Comparison of ENCODE assay signal across 28 cellular contexts in genomic region chr7:95397381-95397780, GRCh38. TPM values are rescaled to one million over a fixed set of nuclear protein-coding genes. Genes with fewer than 3 reads are reported as not detected.
DNase-seq lines count a peak whose midpoint lies in the region; ATAC-seq, FAIRE-seq and TF ChIP-seq lines count a peak whose summit lies in the region.
"Had no signal": no experiment of that assay in that cellular context is flagged by ENCODE, and none has a peak within 500 bp of the region (broad histone marks: within the 10 kb centered on the region; RNA-seq: fewer than 3 reads in every experiment).

No MANE protein-coding gene starts in this region.

- no peaks in the 10 kb centered on the region for H3K27me3 ChIP-seq in HCT116 (ENCODE audit: insufficient read depth, low read length)
- no peaks in the 10 kb centered on the region; a peak in 1 of 5 replicates for H3K27me3 ChIP-seq in HepG2 (ENCODE audit: control insufficient read depth in 1 of 2, insufficient read depth in 2 of 2, low read length in 2 of 2)
- H3K27me3 ChIP-seq in MM.1S (replicated peaks; ENCODE audit: insufficient read depth, low read length): no peaks in the 10 kb centered on the region
- H3K27me3 ChIP-seq: adrenal gland had no signal

- H3K9me2 ChIP-seq in HCT116 (ENCODE audit: insufficient read depth): no peaks in the 10 kb centered on the region
- H3K9me2 ChIP-seq in MM.1S (replicated peaks; ENCODE audit: insufficient read depth, low read length): no peaks in the 10 kb centered on the region

- H4K20me1 ChIP-seq in HCT116 (ENCODE audit: insufficient read depth) (no peaks in the 10 kb centered on the region), HepG2 (ENCODE audit: insufficient read depth, low read length) (no peaks in the 10 kb centered on the region), MM.1S (ENCODE audit: insufficient read depth, low read length) (no peaks in the 10 kb centered on the region)

- H3K4me3 ChIP-seq in HCT116 (replicated peaks in 1 of 2; ENCODE audit: low read depth in 1 of 2, low read length in 2 of 2) (no peak overlapping the region), HepG2 (replicated peaks in 1 of 3; ENCODE audit: insufficient read depth in 1 of 3, low read depth in 2 of 3, low read length in 3 of 3) (peak overlapping the region; percentile 76 to 92 (median 91)), skin epidermis (peak overlapping the region in 4 of 7 experiments; percentile 36 to 70 (median 46)), MM.1S (ENCODE audit: low read length) (no peak overlapping the region)
- H3K4me3 ChIP-seq: smooth muscle cell had no signal

- peaks cover 22% of the 10 kb centered on the region for H3K4me1 Mint-ChIP-seq in nephron progenitor cell

- no peak overlapping the region for H3K9ac ChIP-seq in HCT116 (ENCODE audit: low read length)
- peak overlapping the region; percentile 85 for H3K9ac ChIP-seq in HepG2 (ENCODE audit: insufficient read depth, low read depth, low read length)
- H3K9ac ChIP-seq in MM.1S (ENCODE audit: low read length): no peak overlapping the region

- FAIRE-seq in HepG2 (lab: Jason Lieb, UNC): no peak
- FAIRE-seq: bronchial epithelial cell, islet of Langerhans, TTC549 had no signal

- RAD21 ChIA-PET in HCT116 (lab: Charles Lee; ENCODE audit: low non-redundant PET in 1 of 2, low total read pairs in 2 of 2, uncharacterized antibody in 2 of 2, unreplicated experiment in 2 of 2): no interaction called here

- in situ Hi-C loops in HepG2 (cut with HindIII; ENCODE audit: extremely low pct_ligation_motif_present, low pct_unique_long_range_greater_than_20kb): loop anchor here (5.0 kb wide), 1 partner anchor 80 kb away; no protein-coding TSS in a partner anchor

- no peaks in the 10 kb centered on the region for H3F3A ChIP-seq in MM.1S (ENCODE audit: insufficient read depth, low read length)

- H3K27ac ChIP-seq in HCT116 (ENCODE audit: low read depth, low read length): no peak overlapping the region
- peak overlapping the region; percentile 76 for H3K27ac ChIP-seq in HepG2 (ENCODE audit: extremely low read length, insufficient read depth, low read length)
- H3K27ac ChIP-seq in skin epidermis: peak overlapping the region in 1 of 21 experiments; percentile 87
- no peak overlapping the region for H3K27ac ChIP-seq in MM.1S (ENCODE audit: low read length)
- H3K27ac ChIP-seq: adrenal gland, epithelial cell of prostate had no signal

- BruUV-seq in HCT116 (replicated peaks; lab: Mats Ljungman, UMichigan) (no TSS peak), HepG2 (replicated peaks; lab: Mats Ljungman, UMichigan) (no TSS peak)

- TF ChIP-seq RAD21 in HCT116 (IDR thresholded peaks at IDR 0.05; ENCODE audit: low read depth) (no peak), HepG2 (CRISPR knock-in tag; IDR thresholded peaks at IDR 0.05) (no peak)

- TF ChIP-seq CTCF in HCT116 (IDR thresholded peaks at IDR 0.05 in 2 of 3, conservative IDR thresholded peaks at IDR 0.05 in 1 of 3; ENCODE audit: borderline replicate concordance in 1 of 3, insufficient read depth in 1 of 3, low read depth in 2 of 3, low read length in 2 of 3) (no peak), HepG2 (CRISPR knock-in tag; IDR thresholded peaks at IDR 0.05) (no peak), nephron progenitor cell (IDR thresholded peaks at IDR 0.05) (no peak), MM.1S (IDR thresholded peaks at IDR 0.05; ENCODE audit: low read length) (no peak)

- no peaks in the 10 kb centered on the region for H3K79me2 ChIP-seq in HCT116 (ENCODE audit: insufficient read depth, low read length)
- H3K79me2 ChIP-seq in HepG2 (ENCODE audit: insufficient read depth, low read length): peaks cover 23% of the 10 kb centered on the region
- no peaks in the 10 kb centered on the region for H3K79me2 ChIP-seq in MM.1S (ENCODE audit: low read length)

- 7% methylated on average over 3 of the region's 3 CpGs for WGBS in HepG2 (ENCODE audit: low lambda C conversion rate)

- H3K27me3 Mint-ChIP-seq in nephron progenitor cell (ENCODE audit: low read depth, poor library complexity): peaks cover 15% of the 10 kb centered on the region

- ATAC-seq in HCT116: no peak
- ATAC-seq in HepG2: peak; percentile 23
- ATAC-seq in HG02588 (IDR thresholded peaks at IDR 0.05; ENCODE audit: unreplicated experiment): no peak
- ATAC-seq: T-cell had no signal

- H3K36me3 Mint-ChIP-seq in nephron progenitor cell (ENCODE audit: low read depth): peaks cover 4% of the 10 kb centered on the region
- H3K36me3 Mint-ChIP-seq: T-cell had no signal

- H2AFZ ChIP-seq in HCT116 (ENCODE audit: low read depth, low read length, poor library complexity, severe bottlenecking) (no peak overlapping the region), HepG2 (ENCODE audit: low read length) (no peak overlapping the region), MM.1S (ENCODE audit: low read length) (no peak overlapping the region)

- intact Hi-C loops in HCT116 (cut with micrococcal nuclease): no loop called here
- intact Hi-C loops in HepG2 (cut with micrococcal nuclease; ENCODE audit: unreplicated experiment): loop anchor here (2.0 kb wide), 1 partner anchor 43 kb away; no protein-coding TSS in a partner anchor

- TF ChIP-seq POLR2A in HCT116 (IDR thresholded peaks at IDR 0.05; ENCODE audit: borderline replicate concordance, extremely low read depth, insufficient read depth, insufficient read length) (no peak), HepG2 (IDR thresholded peaks at IDR 0.05; ENCODE audit: insufficient read depth in 1 of 2, low read depth in 2 of 2, low read length in 2 of 2) (no peak)

- H3K4me1 ChIP-seq in HCT116 (ENCODE audit: control insufficient read depth in 1 of 2, insufficient read depth in 2 of 2, low read length in 2 of 2) (peaks cover 0 to 13% of the 10 kb centered on the region in 2 experiments; a peak in 1 of 4 replicates), HepG2 (ENCODE audit: insufficient read depth, low read length) (peaks cover 32% of the 10 kb centered on the region), MM.1S (ENCODE audit: low read length) (no peaks in the 10 kb centered on the region)
- H3K4me1 ChIP-seq: BE2C had no signal

- no peaks in the 10 kb centered on the region for H3K9me3 ChIP-seq in HCT116 (ENCODE audit: control insufficient read depth in 1 of 2, insufficient read depth in 1 of 2, low read depth in 1 of 2, low read length in 2 of 2)
- no peaks in the 10 kb centered on the region for H3K9me3 ChIP-seq in HepG2 (ENCODE audit: low read length)
- H3K9me3 ChIP-seq in MM.1S (replicated peaks; ENCODE audit: insufficient read depth, low read length): no peaks in the 10 kb centered on the region
- H3K9me3 ChIP-seq: adrenal gland, BE2C had no signal

- CTCF ChIA-PET in HCT116 (lab: Charles Lee): no interaction called here
- CTCF ChIA-PET in HepG2 (lab: Yijun Ruan, JAX; ENCODE audit: low intra/inter-chr PET ratio, low total read pairs): no interaction called here

- H3K4me3 Mint-ChIP-seq in nephron progenitor cell: no peak overlapping the region
- H3K4me3 Mint-ChIP-seq: type B pancreatic cell had no signal

- peak overlapping the region; percentile 73 for H3K4me2 ChIP-seq in HCT116 (ENCODE audit: low read length)
- H3K4me2 ChIP-seq in HepG2 (ENCODE audit: low read depth, low read length): peak overlapping the region; percentile 91
- H3K4me2 ChIP-seq in MM.1S (ENCODE audit: low read depth, low read length): no peak overlapping the region
- H3K4me2 ChIP-seq: smooth muscle cell had no signal

- peak in 2 of 3 experiments; percentile 22 to 57 for DNase-seq in NCI-H1417 (lab: John Stamatoyannopoulos, UW)
- DNase-seq in NCI-H1417 treated with DMSO at 0.1 percent for 48 hours (lab: John Stamatoyannopoulos, UW): no peak
- DNase-seq in HCT116 (ENCODE audit: low read depth, low spot score): no peak
- DNase-seq in HepG2 (ENCODE audit: low spot score): no peak
- DNase-seq in nephron progenitor cell: no peak
- no peak for DNase-seq in MM.1S
- DNase-seq: activated CD4-positive, alpha-beta T cell treated with anti-CD3 and anti-CD28 coated beads, Interleukin-2, amount 50 U/mL, for 1 hour; activated effector memory CD4-positive, alpha-beta T cell treated with anti-CD3 and anti-CD28 coated beads, Interleukin-2, amount 50 U/mL, for 16 hours; adrenal gland; BE2C; KBM-7; NCI-H187; NCI-H2227 treated with DMSO at 0.1 percent for 48 hours; stimulated activated CD4-positive, alpha-beta T cell treated with anti-CD3 and anti-CD28 coated beads, Interleukin-2, amount 100 ng/mL, for 48 hours; stimulated activated naive CD4-positive, alpha-beta T cell treated with Interleukin-2 at 50 U/mL for 16 hours; T-cell had no signal

- H3K36me3 ChIP-seq in HCT116 (ENCODE audit: control insufficient read depth in 1 of 2, insufficient read depth in 2 of 2, low read length in 2 of 2) (no peaks in the 10 kb centered on the region), HepG2 (replicated peaks in 1 of 2; ENCODE audit: control insufficient read depth in 1 of 2, insufficient read depth in 2 of 2, low read length in 2 of 2) (no peaks in the 10 kb centered on the region; a peak in 1 of 5 replicates), MM.1S (replicated peaks; ENCODE audit: insufficient read depth, low read length) (no peaks in the 10 kb centered on the region)
- H3K36me3 ChIP-seq: adrenal gland, BE2C had no signal

- POLR2A ChIA-PET in HCT116 (lab: Charles Lee) (no interaction called here), HepG2 (lab: Yijun Ruan, JAX) (interaction anchor here (0.9 to 3.6 kb wide), 5 partner anchors 25 to 80 kb away, joined by 3 to 39 read pairs (median 4); partner anchors contain the start of gene PON2)

- TF ChIP-seq EP300 in HepG2 (IDR thresholded peaks at IDR 0.05; ENCODE audit: low read depth in 2 of 2, low read length in 2 of 2) (no peak), HepG2 (CRISPR knock-in tag; IDR thresholded peaks at IDR 0.05; ENCODE audit: borderline replicate concordance) (no peak)

- H3K27ac Mint-ChIP-seq in nephron progenitor cell: no peak overlapping the region
- H3K27ac Mint-ChIP-seq: dendritic cell treated with granulocyte-macrophage colony-stimulating factor and Interleukin-4, amounts not matched to agents 40 ng/mL and 50 ng/mL, for 4 days; T-cell; type B pancreatic cell had no signal

- H3K9me3 Mint-ChIP-seq in nephron progenitor cell: peaks cover 9% of the 10 kb centered on the region
- H3K9me3 Mint-ChIP-seq: dendritic cell treated with granulocyte-macrophage colony-stimulating factor and Interleukin-4, amounts not matched to agents 40 ng/mL and 50 ng/mL, for 4 days; T-cell; type B pancreatic cell had no signal

RNA-seq across cellular contexts. Expression of gene PON3, which starts 1.2 kb away (rescaled TPM):
- total RNA-seq in HCT116 (2021; ENCODE audit: unreplicated experiment) (2.6 TPM), HepG2 (2016; rRNA removed; fragmentation: Illumina TruSeq; extraction: Trizol) (14.1 and 23.6 TPM in 2 replicates)
- polyA plus RNA-seq in HCT116 (2012): 1.0 and 1.6 TPM in 2 replicates
- 4.1 and 7.1 TPM in 2 replicates for total RNA-seq in HepG2 (2016; cell fraction: cytosol; rRNA removed; fragmentation: Illumina TruSeq; extraction: Trizol; ENCODE audit: low read depth)
- total RNA-seq in HepG2 (2016; cell fraction: insoluble cytoplasmic fraction; rRNA removed; fragmentation: Illumina TruSeq; extraction: Trizol): 14.7 and 22.2 TPM in 2 replicates
- 7.8 and 8.2 TPM in 2 replicates for total RNA-seq in HepG2 (2016; cell fraction: membrane; rRNA removed; fragmentation: Illumina TruSeq; extraction: Trizol)
- total RNA-seq in HepG2 (2016; cell fraction: nucleus; rRNA removed; fragmentation: Illumina TruSeq; extraction: Trizol): 25.7 and 30.5 TPM in 2 replicates
- polyA plus RNA-seq in HepG2 (2011; rRNA removed): 26.6 and 37.8 TPM in 2 replicates
- polyA plus RNA-seq in HepG2 (2011; cell fraction: cytosol; rRNA removed): 21.3 and 25.9 TPM in 2 replicates
- polyA plus RNA-seq in HepG2 (2011; cell fraction: nucleus; rRNA removed): 11.6 and 12.4 TPM in 2 replicates
- 11.8 and 15.7 TPM in 2 replicates for polyA plus RNA-seq in HepG2 (2012)
- polyA plus RNA-seq in HepG2 (2016; cell fraction: cytosol; fragmentation: Illumina TruSeq; extraction: Trizol; ENCODE audit: low read depth): 4.5 and 6.8 TPM in 2 replicates
- 12.0 and 12.8 TPM in 2 replicates for polyA plus RNA-seq in HepG2 (2016; cell fraction: insoluble cytoplasmic fraction; fragmentation: Illumina TruSeq; extraction: Trizol; ENCODE audit: low read depth)
- 6.8 and 8.2 TPM in 2 replicates for polyA plus RNA-seq in HepG2 (2016; cell fraction: membrane; fragmentation: Illumina TruSeq; extraction: Trizol; ENCODE audit: low read depth)
- polyA plus RNA-seq in HepG2 (2016; cell fraction: nucleus; fragmentation: Illumina TruSeq; extraction: Trizol; ENCODE audit: insufficient read depth, low read depth): 30.2 and 30.3 TPM in 2 replicates
- 5.1 TPM in 1 of 2 replicates, not detected in the other for polyA minus RNA-seq in HepG2 (2011; rRNA and poly(A)+ RNA removed; ENCODE audit: low replicate concordance)
- polyA minus RNA-seq in HepG2 (2011; cell fraction: cytosol; rRNA and poly(A)+ RNA removed): 6.0 and 6.8 TPM in 2 replicates
- 32.6 and 37.8 TPM in 2 replicates for polyA minus RNA-seq in HepG2 (2011; cell fraction: nucleus; rRNA and poly(A)+ RNA removed)
- total RNA-seq: A172, fibroblast of villous mesenchyme, smooth muscle cell had no signal
- polyA plus RNA-seq: neural cell, smooth muscle cell had no signal

RNA-seq across cellular contexts. Expression of gene PON2, which starts 37.4 kb away (rescaled TPM):
- total RNA-seq in HCT116 (2021; ENCODE audit: unreplicated experiment) (44.0 TPM), HepG2 (2016; rRNA removed; fragmentation: Illumina TruSeq; extraction: Trizol) (110 and 202 TPM in 2 replicates)
- 16.6 and 27.7 TPM in 2 replicates for polyA plus RNA-seq in HCT116 (2012)
- total RNA-seq in HepG2 (2016; cell fraction: cytosol; rRNA removed; fragmentation: Illumina TruSeq; extraction: Trizol; ENCODE audit: low read depth): 52.8 and 60.2 TPM in 2 replicates
- total RNA-seq in HepG2 (2016; cell fraction: insoluble cytoplasmic fraction; rRNA removed; fragmentation: Illumina TruSeq; extraction: Trizol): 109 and 195 TPM in 2 replicates
- 97.0 and 101 TPM in 2 replicates for total RNA-seq in HepG2 (2016; cell fraction: membrane; rRNA removed; fragmentation: Illumina TruSeq; extraction: Trizol)
- total RNA-seq in HepG2 (2016; cell fraction: nucleus; rRNA removed; fragmentation: Illumina TruSeq; extraction: Trizol): 222 and 258 TPM in 2 replicates
- 159 and 217 TPM in 2 replicates for polyA plus RNA-seq in HepG2 (2011; rRNA removed)
- 99.2 and 139 TPM in 2 replicates for polyA plus RNA-seq in HepG2 (2011; cell fraction: cytosol; rRNA removed)
- 142 and 167 TPM in 2 replicates for polyA plus RNA-seq in HepG2 (2011; cell fraction: nucleus; rRNA removed)
- polyA plus RNA-seq in HepG2 (2012): 102 and 115 TPM in 2 replicates
- 57.5 and 75.0 TPM in 2 replicates for polyA plus RNA-seq in HepG2 (2016; cell fraction: cytosol; fragmentation: Illumina TruSeq; extraction: Trizol; ENCODE audit: low read depth)
- 108 and 112 TPM in 2 replicates for polyA plus RNA-seq in HepG2 (2016; cell fraction: insoluble cytoplasmic fraction; fragmentation: Illumina TruSeq; extraction: Trizol; ENCODE audit: low read depth)
- polyA plus RNA-seq in HepG2 (2016; cell fraction: membrane; fragmentation: Illumina TruSeq; extraction: Trizol; ENCODE audit: low read depth): 74.8 and 84.0 TPM in 2 replicates
- polyA plus RNA-seq in HepG2 (2016; cell fraction: nucleus; fragmentation: Illumina TruSeq; extraction: Trizol; ENCODE audit: insufficient read depth, low read depth): 386 and 414 TPM in 2 replicates
- polyA minus RNA-seq in HepG2 (2011; rRNA and poly(A)+ RNA removed; ENCODE audit: low replicate concordance): 48.7 and 53.2 TPM in 2 replicates
- 58.1 and 61.9 TPM in 2 replicates for polyA minus RNA-seq in HepG2 (2011; cell fraction: cytosol; rRNA and poly(A)+ RNA removed)
- polyA minus RNA-seq in HepG2 (2011; cell fraction: nucleus; rRNA and poly(A)+ RNA removed): 145 and 155 TPM in 2 replicates

Comparison
In these comparisons a context has a peak if more than half of its experiments do, and no peak if none do; other contexts are left out.
1. DNase-seq: peak in NCI-H1417 (2 of 3); none in NCI-H1417 treated with DMSO at 0.1 percent for 48 hours (single experiment), HCT116 (single experiment), HepG2 (single experiment), nephron progenitor cell (single experiment) and MM.1S (single experiment).
2. H3K4me3 ChIP-seq: peak in HepG2 (3 of 3) and skin epidermis (4 of 7); none in HCT116 (0 of 2) and MM.1S (single experiment).